ENCODE assay signal across 21 cellular contexts in the genomic region with DNA sequence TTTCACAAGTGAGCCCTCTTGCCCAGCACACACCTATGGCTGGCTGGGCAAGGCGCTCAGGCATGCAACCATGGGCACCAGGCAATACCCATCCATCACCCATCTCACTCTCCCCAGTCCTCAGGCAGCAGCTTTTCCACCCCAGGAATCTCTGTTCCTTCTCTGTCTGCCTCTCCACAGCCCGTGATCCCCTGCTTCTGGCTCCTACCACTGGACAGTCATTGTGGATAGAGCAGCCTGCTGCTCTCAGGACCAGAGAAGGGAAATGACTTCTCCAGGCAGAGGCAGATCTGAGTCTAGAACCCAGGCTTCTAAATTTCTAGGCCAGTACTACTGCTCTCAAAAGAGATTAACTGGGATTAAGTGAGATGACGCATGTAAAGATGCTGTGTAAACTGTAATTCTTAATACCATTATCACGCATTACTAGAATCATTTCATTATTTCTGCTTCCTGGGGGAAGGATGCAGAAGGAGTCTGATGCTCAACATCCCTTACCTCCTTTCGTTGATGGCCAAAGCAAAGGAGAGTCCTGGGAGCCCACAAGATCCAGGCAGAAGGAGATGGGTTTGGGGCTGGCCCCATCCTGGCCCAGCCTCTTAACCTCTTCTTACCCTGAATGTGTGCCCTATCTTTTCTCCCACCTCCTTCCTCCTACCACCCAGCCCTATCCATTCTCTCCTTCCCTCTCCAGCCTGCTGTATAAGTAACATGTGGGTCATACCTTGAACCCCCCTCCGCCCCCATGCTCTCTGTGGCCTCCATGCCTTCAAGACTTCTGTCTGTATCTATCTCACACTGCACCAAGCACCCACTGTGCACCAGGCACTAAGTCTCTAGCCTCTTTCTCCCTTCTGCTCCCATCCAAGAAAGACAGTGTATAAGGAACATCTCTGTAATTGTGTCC. TPM values are rescaled to one million over a fixed set of nuclear protein-coding genes. Genes with fewer than 3 reads are reported as not detected.
A peak's percentile ranks its signal among the peaks of the same experiment; 100 is the strongest.
DNase-seq lines count a peak whose midpoint lies in the region; ATAC-seq, FAIRE-seq and TF ChIP-seq lines count a peak whose summit lies in the region.
"Had no signal": no experiment of that assay in that cellular context is flagged by ENCODE, and none has a peak within 500 bp of the region (broad histone marks: within the 10 kb centered on the region; RNA-seq: fewer than 3 reads in every experiment).

No MANE protein-coding gene starts in this region.

- H3K18ac ChIP-seq in H1 (ENCODE audit: extremely low read depth, low read length) (peak overlapping the region; percentile 27; the same call in 1 of the 2 replicates), neuronal stem cell (ENCODE audit: low read length) (no peak overlapping the region)

- H3K4me2 ChIP-seq in H1 (ENCODE audit: insufficient read depth in 1 of 2, low read depth in 2 of 2, low read length in 2 of 2), result no peak overlapping the region
- no peak overlapping the region for H3K4me2 ChIP-seq in neuronal stem cell (ENCODE audit: insufficient read depth, low read length, poor library complexity, severe bottlenecking)

- no peaks in the 10 kb centered on the region for H3K79me2 ChIP-seq in H1 (ENCODE audit: control insufficient read depth in 1 of 2, insufficient read depth in 2 of 2, low read length in 2 of 2)

- H3K9me3 Mint-ChIP-seq in activated naive CD8-positive, alpha-beta T cell (ENCODE audit: low read depth), result no peaks in the 10 kb centered on the region
- no peaks in the 10 kb centered on the region for H3K9me3 Mint-ChIP-seq in activated naive CD8-positive, alpha-beta T cell treated with anti-CD3 and anti-CD28 coated beads, Interleukin-2, amount 50 U/mL, for 24 hours
- H3K9me3 Mint-ChIP-seq: H9 had no signal

- TF ChIP-seq CTCF in H1 (IDR thresholded peaks at IDR 0.05; ENCODE audit: control extremely low read depth in 1 of 3, insufficient read depth in 1 of 3, low read depth in 1 of 3, low read length in 3 of 3), result no peak
- no peak for TF ChIP-seq CTCF in omental fat pad (IDR thresholded peaks at IDR 0.05)

- H3K9ac ChIP-seq in H1 (replicated peaks in 1 of 4; ENCODE audit: extremely low read depth in 1 of 4, low read depth in 3 of 4, low read length in 3 of 4), result no peak overlapping the region
- H3K9ac ChIP-seq in neuronal stem cell (ENCODE audit: low read depth, low read length, poor library complexity), result no peak overlapping the region

- H3K14ac ChIP-seq in H1 (ENCODE audit: insufficient read length) (no peak overlapping the region), neuronal stem cell (ENCODE audit: low read length) (no peak overlapping the region)

- no peak overlapping the region for H3K27ac ChIP-seq in H1 (ENCODE audit: low read depth, low read length)
- H3K27ac ChIP-seq in neuronal stem cell (replicated peaks; ENCODE audit: low read length), result no peak overlapping the region
- H3K27ac ChIP-seq: 22Rv1, RWPE1, SJCRH30 had no signal

- H4K20me1 ChIP-seq in H1 (replicated peaks in 1 of 2; ENCODE audit: control insufficient read depth in 1 of 2, insufficient read depth in 2 of 2, low read length in 2 of 2), result no peaks in the 10 kb centered on the region

- TF ChIP-seq POLR2A in H1 (IDR thresholded peaks at IDR 0.05; ENCODE audit: control extremely low read depth in 1 of 2, low read depth in 2 of 2, low read length in 2 of 2), result no peak

- H2AFZ ChIP-seq in H1 (ENCODE audit: low read length), result no peak overlapping the region
- H2AFZ ChIP-seq in neuronal stem cell (ENCODE audit: low read length), result no peak overlapping the region

- CTCF ChIA-PET in H1 (lab: Charles Lee; ENCODE audit: partially characterized antibody), result interaction anchor here (0.6 to 7.8 kb wide), 8 partner anchors 11 to 337 kb away, joined by 3 to 86 read pairs (median 6); no protein-coding TSS in a partner anchor

- H3K27me3 Mint-ChIP-seq in activated naive CD8-positive, alpha-beta T cell, result peaks cover 32% of the 10 kb centered on the region
- peaks cover 69% of the 10 kb centered on the region for H3K27me3 Mint-ChIP-seq in activated naive CD8-positive, alpha-beta T cell treated with anti-CD3 and anti-CD28 coated beads, Interleukin-2, amount 50 U/mL, for 24 hours

- H2AK5ac ChIP-seq in H1 (ENCODE audit: low read depth, low read length) (peak overlapping the region; percentile 77; the same call in 1 of the 2 replicates), neuronal stem cell (ENCODE audit: low read depth, low read length) (peak overlapping the region; percentile 7)

- no peak overlapping the region for H3K4me3 ChIP-seq in H1 (ENCODE audit: extremely low read depth in 1 of 4, insufficient read depth in 2 of 4, low read depth in 3 of 4, low read length in 4 of 4)
- no peak overlapping the region for H3K4me3 ChIP-seq in neuronal stem cell (ENCODE audit: low read length in 2 of 2)
- H3K4me3 ChIP-seq: GM12878, SJCRH30 had no signal

- peaks cover 12 to 54% (median 45%) of the 10 kb centered on the region in 4 experiments for H3K27me3 ChIP-seq in H1 (replicated peaks in 1 of 4; ENCODE audit: control insufficient read depth in 3 of 4, extremely low read depth in 1 of 4, insufficient read depth in 3 of 4, low read length in 3 of 4)
- peaks cover 8 to 47% (median 12%) of the 10 kb centered on the region in 3 experiments for H3K27me3 ChIP-seq in neuronal stem cell (ENCODE audit: control insufficient read depth in 3 of 3, insufficient read depth in 3 of 3, low read depth in 1 of 3, low read length in 3 of 3)
- H3K27me3 ChIP-seq: SJCRH30 had no signal

- H4K8ac ChIP-seq in H1 (ENCODE audit: extremely low read depth, insufficient read depth, low read length) (no peak overlapping the region), neuronal stem cell (ENCODE audit: low read depth, low read length) (no peak overlapping the region)

- H4K91ac ChIP-seq in H1 (replicated peaks; ENCODE audit: insufficient read length, low read length), result no peak overlapping the region
- H4K91ac ChIP-seq in neuronal stem cell (ENCODE audit: low read depth, low read length, poor library complexity), result no peak overlapping the region

- no peak overlapping the region for H2BK120ac ChIP-seq in H1 (replicated peaks; ENCODE audit: low read depth, low read length)
- no peak overlapping the region for H2BK120ac ChIP-seq in neuronal stem cell (ENCODE audit: low read depth, low read length)

- 96% methylated on average over 6 of the region's 6 CpGs; no CpG with 5 or more reads in 1 of the 2 experiments for WGBS in H1 (ENCODE audit: extremely low coverage in 1 of 2, insufficient coverage in 1 of 2, insufficient read length in 1 of 2, insufficient replicate concordance in 2 of 2, low coverage in 1 of 2, low lambda C conversion rate in 2 of 2, missing lambda C conversion rate in 1 of 2), 2 experiments
- WGBS in neuronal stem cell (ENCODE audit: extremely low coverage in 2 of 2, insufficient read length in 2 of 2, insufficient replicate concordance in 1 of 2), 2 donors, result no CpG with 5 or more reads among the region's 6 CpGs

- peaks cover 4 to 23% (median 17%) of the 10 kb centered on the region in 4 experiments for H3K4me1 ChIP-seq in H1 (replicated peaks in 1 of 4; ENCODE audit: control insufficient read depth in 3 of 4, insufficient read depth in 4 of 4, low read length in 3 of 4)
- H3K4me1 ChIP-seq in neuronal stem cell (ENCODE audit: control insufficient read depth in 2 of 2, insufficient read depth in 1 of 2, low read depth in 1 of 2, low read length in 2 of 2), result peaks cover 16 to 19% of the 10 kb centered on the region in 2 donors

- FAIRE-seq in H1 (lab: Jason Lieb, UNC), result no peak
- FAIRE-seq: GM12878 had no signal

- H3K36me3 ChIP-seq in H1 (ENCODE audit: control insufficient read depth in 2 of 4, insufficient read depth in 4 of 4, low read length in 3 of 4), result no peaks in the 10 kb centered on the region
- no peaks in the 10 kb centered on the region for H3K36me3 ChIP-seq in neuronal stem cell (replicated peaks in 1 of 2; ENCODE audit: control insufficient read depth in 2 of 2, insufficient read depth in 2 of 2, low read length in 2 of 2)
- H3K36me3 ChIP-seq: SJCRH30 had no signal

- no peak for TF ChIP-seq RAD21 in H1 (IDR thresholded peaks at IDR 0.05 in 1 of 2, conservative IDR thresholded peaks at IDR 0.05 in 1 of 2; ENCODE audit: low read depth in 2 of 2, low read length in 2 of 2)

- H3K56ac ChIP-seq in H1 (replicated peaks; ENCODE audit: insufficient read length, low read depth, low read length), result no peak overlapping the region

- POLR2A ChIA-PET in H1 (lab: Charles Lee; ENCODE audit: partially characterized antibody), result interaction anchor here (1.5 kb wide), 1 partner anchor 130 kb away, joined by 3 read pairs; no protein-coding TSS in a partner anchor

- H2BK15ac ChIP-seq in H1 (ENCODE audit: low read length) (0 out of 2 replicates have a peak overlapping the region, but pooled peaks have one; percentile 1), neuronal stem cell (ENCODE audit: low read length) (no peak overlapping the region)

- no peak overlapping the region for H4K5ac ChIP-seq in H1 (ENCODE audit: insufficient read length, low read depth, low read length)

- ATAC-seq in activated naive CD8-positive, alpha-beta T cell treated with anti-CD3 and anti-CD28 coated beads, Interleukin-2, amount 50 U/mL, for 24 hours, result no peak
- ATAC-seq in omental fat pad (ENCODE audit: low FRiP score), result no peak
- ATAC-seq: GM12878, PC-3 had no signal

- peak overlapping the region; percentile 16 for H3K27ac Mint-ChIP-seq in activated naive CD8-positive, alpha-beta T cell
- H3K27ac Mint-ChIP-seq in activated naive CD8-positive, alpha-beta T cell treated with anti-CD3 and anti-CD28 coated beads, Interleukin-2, amount 50 U/mL, for 24 hours, result no peak overlapping the region
- H3K27ac Mint-ChIP-seq: CD4-positive, CD25-positive, alpha-beta regulatory T cell; H9 had no signal

- peaks cover 9% of the 10 kb centered on the region for H3K4me1 Mint-ChIP-seq in activated naive CD8-positive, alpha-beta T cell (ENCODE audit: low read depth)
- H3K4me1 Mint-ChIP-seq in activated naive CD8-positive, alpha-beta T cell treated with anti-CD3 and anti-CD28 coated beads, Interleukin-2, amount 50 U/mL, for 24 hours, result peaks cover 5% of the 10 kb centered on the region

- TF ChIP-seq EP300 in H1 (IDR thresholded peaks at IDR 0.05; ENCODE audit: borderline replicate concordance in 1 of 2, low read depth in 2 of 2, low read length in 2 of 2), result no peak

- H3K23ac ChIP-seq in H1 (ENCODE audit: insufficient read length), result no peak overlapping the region
- H3K23ac ChIP-seq in neuronal stem cell (ENCODE audit: low read depth, low read length, poor library complexity), result no peak overlapping the region

- no peak for DNase-seq in activated naive CD8-positive, alpha-beta T cell treated with anti-CD3 and anti-CD28 coated beads, Interleukin-2, amount 50 U/mL, for 24 hours
- DNase-seq in H1 (ENCODE audit: low read depth in 1 of 2, low spot score in 2 of 2) (no peak), neuronal stem cell (ENCODE audit: low spot score) (no peak), SIG-M5 treated with dmso at 0.1 percent for 504 hours (lab: John Stamatoyannopoulos, UW; ENCODE audit: unreplicated experiment) (no peak), HUDEP-2 (lab: John Stamatoyannopoulos, UW; ENCODE audit: unreplicated experiment in 76 of 76) (no peak), omental fat pad (ENCODE audit: low spot score) (no peak)
- no peak for DNase-seq in activated CD4-positive, CD25-positive, alpha-beta regulatory T cell treated with anti-CD3 and anti-CD28 coated beads, Interleukin-2, amount 50 U/mL, for 72 hours
- DNase-seq: Caco-2; CD4-positive, CD25-positive, alpha-beta regulatory T cell; H9; NCI-H187; NCI-H2107; NCI-H510A; NCI-H774; PC-3 had no signal

- H2BK5ac ChIP-seq in H1 (ENCODE audit: low read depth, low read length) (no peak overlapping the region), neuronal stem cell (ENCODE audit: low read length) (no peak overlapping the region)

- H3K4ac ChIP-seq in H1 (replicated peaks; ENCODE audit: insufficient read length, low read depth, low read length) (no peak overlapping the region), neuronal stem cell (ENCODE audit: low read length) (no peak overlapping the region)

- H3K9me3 ChIP-seq in H1 (ENCODE audit: insufficient read depth in 2 of 2, low read depth in 1 of 2, low read length in 1 of 2) (no peaks in the 10 kb centered on the region), neuronal stem cell (replicated peaks in 1 of 2; ENCODE audit: control insufficient read depth in 2 of 2, insufficient read depth in 1 of 2, low read depth in 1 of 2, low read length in 2 of 2) (no peaks in the 10 kb centered on the region)
- H3K9me3 ChIP-seq: Caco-2, SJCRH30 had no signal

- H3K4me3 Mint-ChIP-seq in activated naive CD8-positive, alpha-beta T cell, result no peak overlapping the region
- no peak overlapping the region for H3K4me3 Mint-ChIP-seq in activated naive CD8-positive, alpha-beta T cell treated with anti-CD3 and anti-CD28 coated beads, Interleukin-2, amount 50 U/mL, for 24 hours
- H3K4me3 Mint-ChIP-seq: H9 had no signal

- peak overlapping the region; percentile 53; the same call in 1 of the 2 replicates for H2BK12ac ChIP-seq in H1 (ENCODE audit: low read depth, low read length)
- H2BK12ac ChIP-seq in neuronal stem cell (ENCODE audit: low read length), result no peak overlapping the region

- H3K79me1 ChIP-seq in H1 (ENCODE audit: low read depth, low read length), result no peaks in the 10 kb centered on the region
- no peaks in the 10 kb centered on the region for H3K79me1 ChIP-seq in neuronal stem cell (ENCODE audit: low read depth, low read length)

- peaks cover 6% of the 10 kb centered on the region; the same call in 1 of the 2 replicates for H3K23me2 ChIP-seq in H1 (ENCODE audit: low read depth, low read length)

- no peak overlapping the region for H2BK20ac ChIP-seq in H1 (ENCODE audit: low read length)

- peaks cover 3% of the 10 kb centered on the region for H3K36me3 Mint-ChIP-seq in activated naive CD8-positive, alpha-beta T cell
- no peaks in the 10 kb centered on the region for H3K36me3 Mint-ChIP-seq in activated naive CD8-positive, alpha-beta T cell treated with anti-CD3 and anti-CD28 coated beads, Interleukin-2, amount 50 U/mL, for 24 hours (ENCODE audit: low read depth)

RNA-seq across cellular contexts. Expression of gene AQP5, which starts 4.8 kb away (rescaled TPM):
- total RNA-seq in H1 (2021; fragmentation: NEBNext Ultra II Directional; extraction: Animal tissue kit (Norgen Biotek cat#: 25700)), result 1.7 and 2.5 TPM in 2 replicates
- 3.2 and 5.2 TPM in 2 replicates for polyA plus RNA-seq in H1 (2011; rRNA removed)
- 3.7 TPM for polyA plus RNA-seq in H1 (2011; cell fraction: cytosol; rRNA removed)
- 5.9 TPM for polyA plus RNA-seq in H1 (2011; cell fraction: nucleus; rRNA removed)
- 2.4 to 4.0 TPM (median 3.0 TPM) in 4 replicates for polyA plus RNA-seq in H1 (2012, experiment 1 of 2)
- 3.2 TPM for polyA plus RNA-seq in H1 (2012, experiment 2 of 2)
- polyA plus RNA-seq in H1 (2013, experiment 1 of 2), result 2.8 TPM
- 2.8 TPM for polyA plus RNA-seq in H1 (2013, experiment 2 of 2)
- 0.73 and 1.1 TPM in 2 replicates for polyA minus RNA-seq in H1 (2011; rRNA and poly(A)+ RNA removed)
- 3.1 TPM for polyA minus RNA-seq in H1 (2011; cell fraction: cytosol; rRNA and poly(A)+ RNA removed)
- 1.3 TPM for polyA minus RNA-seq in H1 (2011; cell fraction: nucleus; rRNA and poly(A)+ RNA removed)
- polyA plus RNA-seq in neuronal stem cell (2013, experiment 1 of 2), result 0.39 TPM
- polyA plus RNA-seq in neuronal stem cell (2013, experiment 2 of 2), result 0.58 TPM
- total RNA-seq in omental fat pad, result not detected
- total RNA-seq: Caco-2; CD4-positive, CD25-positive, alpha-beta regulatory T cell; GM12878; PC-3 had no signal
- polyA plus RNA-seq: AG04450; CD4-positive, CD25-positive, alpha-beta regulatory T cell; GM12878 had no signal

RNA-seq across cellular contexts. Expression of gene AQP2, which starts 6.4 kb away (rescaled TPM):
- not detected in 2 replicates for total RNA-seq in H1 (2021; fragmentation: NEBNext Ultra II Directional; extraction: Animal tissue kit (Norgen Biotek cat#: 25700))
- 0.02 TPM in 1 of 2 replicates, not detected in the other for polyA plus RNA-seq in H1 (2011; rRNA removed)
- polyA plus RNA-seq in H1 (2011; cell fraction: cytosol; rRNA removed), result not detected
- polyA plus RNA-seq in H1 (2011; cell fraction: nucleus; rRNA removed), result 0.06 TPM
- polyA plus RNA-seq in H1 (2012, experiment 1 of 2), result not detected in 4 replicates
- not detected for polyA plus RNA-seq in H1 (2012, experiment 2 of 2)
- polyA plus RNA-seq in H1 (2013, experiment 1 of 2), result not detected
- polyA plus RNA-seq in H1 (2013, experiment 2 of 2), result not detected
- 0.05 and 0.06 TPM in 2 replicates for polyA minus RNA-seq in H1 (2011; rRNA and poly(A)+ RNA removed)
- polyA minus RNA-seq in H1 (2011; cell fraction: cytosol; rRNA and poly(A)+ RNA removed), result not detected
- polyA minus RNA-seq in H1 (2011; cell fraction: nucleus; rRNA and poly(A)+ RNA removed), result 0.20 TPM
- polyA plus RNA-seq in neuronal stem cell (2013, experiment 1 of 2), result not detected
- polyA plus RNA-seq in neuronal stem cell (2013, experiment 2 of 2), result not detected
- total RNA-seq in omental fat pad, result not detected
- total RNA-seq: Caco-2; CD4-positive, CD25-positive, alpha-beta regulatory T cell; GM12878; H9; PC-3; SJCRH30 had no signal
- polyA plus RNA-seq: AG04450; CD4-positive, CD25-positive, alpha-beta regulatory T cell; GM12878 had no signal

RNA-seq across cellular contexts. Expression of gene AQP6, which starts 15.8 kb away (rescaled TPM):
- total RNA-seq in H1 (2021; fragmentation: NEBNext Ultra II Directional; extraction: Animal tissue kit (Norgen Biotek cat#: 25700)), result 0.17 TPM in 1 of 2 replicates, not detected in the other
- polyA plus RNA-seq in H1 (2011; rRNA removed), result 0.03 and 0.06 TPM in 2 replicates
- 0.08 TPM for polyA plus RNA-seq in H1 (2011; cell fraction: cytosol; rRNA removed)
- 0.24 TPM for polyA plus RNA-seq in H1 (2011; cell fraction: nucleus; rRNA removed)
- 0.07 to 0.10 TPM (median 0.07 TPM) in 3 of 4 replicates, not detected in the other for polyA plus RNA-seq in H1 (2012, experiment 1 of 2)
- not detected for polyA plus RNA-seq in H1 (2012, experiment 2 of 2)
- 0.02 TPM for polyA plus RNA-seq in H1 (2013, experiment 1 of 2)
- polyA plus RNA-seq in H1 (2013, experiment 2 of 2), result 0.04 TPM
- 0.05 and 0.16 TPM in 2 replicates for polyA minus RNA-seq in H1 (2011; rRNA and poly(A)+ RNA removed)
- not detected for polyA minus RNA-seq in H1 (2011; cell fraction: cytosol; rRNA and poly(A)+ RNA removed)
- polyA minus RNA-seq in H1 (2011; cell fraction: nucleus; rRNA and poly(A)+ RNA removed), result not detected
- 0.03 TPM for polyA plus RNA-seq in neuronal stem cell (2013, experiment 1 of 2)
- polyA plus RNA-seq in neuronal stem cell (2013, experiment 2 of 2), result 0.04 TPM
- under 1 TPM in 1 of 4 donors, not detected in 3; 0.56 TPM for total RNA-seq in omental fat pad
- total RNA-seq: Caco-2; CD4-positive, CD25-positive, alpha-beta regulatory T cell; GM12878; PC-3; SJCRH30 had no signal
- polyA plus RNA-seq: AG04450; CD4-positive, CD25-positive, alpha-beta regulatory T cell; GM12878 had no signal

RNA-seq across cellular contexts. Expression of gene FAIM2, which starts 53.2 kb away (rescaled TPM):
- 0.89 and 1.4 TPM in 2 replicates for total RNA-seq in H1 (2021; fragmentation: NEBNext Ultra II Directional; extraction: Animal tissue kit (Norgen Biotek cat#: 25700))
- 1.3 and 3.1 TPM in 2 replicates for polyA plus RNA-seq in H1 (2011; rRNA removed)
- 1.2 TPM for polyA plus RNA-seq in H1 (2011; cell fraction: cytosol; rRNA removed)
- polyA plus RNA-seq in H1 (2011; cell fraction: nucleus; rRNA removed), result 3.7 TPM
- 0.22 to 1.3 TPM (median 0.64 TPM) in 4 replicates for polyA plus RNA-seq in H1 (2012, experiment 1 of 2)
- 0.18 TPM for polyA plus RNA-seq in H1 (2012, experiment 2 of 2)
- 0.39 TPM for polyA plus RNA-seq in H1 (2013, experiment 1 of 2)
- 0.33 TPM for polyA plus RNA-seq in H1 (2013, experiment 2 of 2)
- 1.2 and 2.2 TPM in 2 replicates for polyA minus RNA-seq in H1 (2011; rRNA and poly(A)+ RNA removed)
- 2.2 TPM for polyA minus RNA-seq in H1 (2011; cell fraction: cytosol; rRNA and poly(A)+ RNA removed)
- polyA minus RNA-seq in H1 (2011; cell fraction: nucleus; rRNA and poly(A)+ RNA removed), result 0.70 TPM
- 5.6 TPM for polyA plus RNA-seq in neuronal stem cell (2013, experiment 1 of 2)
- polyA plus RNA-seq in neuronal stem cell (2013, experiment 2 of 2), result 4.9 TPM
- total RNA-seq in omental fat pad, result 1 to 10 TPM in 3 of 4 donors, under 1 TPM in 1; 0.36 to 6.1 (median 3.1) TPM
- total RNA-seq: GM12878 had no signal
- polyA plus RNA-seq: GM12878 had no signal
